Comparison of ENCODE assay signal across 9 cellular contexts in the genomic region with DNA sequence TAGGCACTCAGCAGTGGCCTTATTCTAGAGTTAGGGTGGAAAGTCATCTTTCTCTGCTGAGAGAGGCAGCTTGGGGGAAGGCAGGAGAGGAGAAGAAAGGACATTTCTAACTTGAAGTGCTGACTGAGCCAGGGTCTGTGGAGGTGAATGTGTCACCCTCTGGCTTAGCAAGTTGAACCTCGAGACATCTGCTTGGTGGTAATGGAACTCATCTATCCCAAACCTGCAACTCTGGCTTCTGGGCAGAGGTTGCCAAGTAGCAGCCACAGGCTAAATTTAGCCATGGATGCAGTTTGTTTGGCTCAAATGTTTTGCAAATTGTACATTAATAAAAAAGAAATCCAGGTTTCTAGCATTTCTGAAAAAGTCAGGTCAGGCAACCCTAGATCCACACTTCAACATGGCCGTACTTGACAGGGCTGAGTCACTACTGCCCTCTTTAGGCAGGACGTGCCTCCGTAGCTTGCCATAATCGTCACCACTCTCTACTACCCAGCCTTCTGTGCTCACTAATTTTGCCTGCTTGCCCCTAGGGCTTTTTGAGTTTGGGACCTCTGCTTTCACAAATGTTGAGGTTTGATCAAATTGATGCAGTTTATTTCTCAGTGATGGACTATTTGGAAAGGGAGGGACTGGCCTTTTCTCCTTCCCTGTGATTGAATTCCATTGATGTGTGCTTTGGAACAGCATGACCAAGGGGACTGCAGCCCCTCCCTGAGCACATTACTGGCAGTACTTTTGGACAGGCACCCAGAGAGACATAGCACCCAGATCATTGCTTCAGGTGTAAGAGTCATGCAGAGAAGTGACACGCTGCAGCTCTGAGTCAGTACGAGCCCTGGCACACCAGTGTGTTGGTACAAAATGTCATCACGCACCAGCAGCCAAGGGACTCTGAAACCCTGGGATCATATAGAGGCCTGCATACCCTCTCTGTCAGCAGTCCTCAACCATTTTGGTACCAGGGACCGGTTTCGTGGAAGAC. TPM values are rescaled to one million over a fixed set of nuclear protein-coding genes. Genes with fewer than 3 reads are reported as not detected.
DNase-seq lines count a peak whose midpoint lies in the region; ATAC-seq, FAIRE-seq and TF ChIP-seq lines count a peak whose summit lies in the region.
"Had no signal": no experiment of that assay in that cellular context is flagged by ENCODE, and none has a peak within 500 bp of the region (broad histone marks: within the 10 kb centered on the region; RNA-seq: fewer than 3 reads in every experiment).

No MANE protein-coding gene starts in this region.

- H3K4me3 ChIP-seq in HepG2 (replicated peaks in 1 of 3; ENCODE audit: insufficient read depth in 1 of 3, low read depth in 2 of 3, low read length in 3 of 3): no peak overlapping the region
- no peak overlapping the region for H3K4me3 ChIP-seq in right lobe of liver
- H3K4me3 ChIP-seq in Panc1 (ENCODE audit: low read depth in 2 of 2, low read length in 2 of 2): no peak overlapping the region
- no peak overlapping the region for H3K4me3 ChIP-seq in foreskin fibroblast (ENCODE audit: low read depth in 1 of 2, low read length in 2 of 2)

- TF ChIP-seq POLR2A in HepG2 (IDR thresholded peaks at IDR 0.05; ENCODE audit: insufficient read depth in 1 of 2, low read depth in 2 of 2, low read length in 2 of 2) (no peak), right lobe of liver (IDR thresholded peaks at IDR 0.05) (no peak)

- H4K20me1 ChIP-seq in HepG2 (ENCODE audit: insufficient read depth, low read length): no peaks in the 10 kb centered on the region

- CTCF ChIA-PET in HepG2 (lab: Yijun Ruan, JAX; ENCODE audit: low intra/inter-chr PET ratio, low total read pairs) (no interaction called here), Panc1 (lab: Charles Lee) (no interaction called here)

- H3K27me3 ChIP-seq in HepG2 (ENCODE audit: control insufficient read depth in 1 of 2, insufficient read depth in 2 of 2, low read length in 2 of 2) (peaks cover 5 to 25% of the 10 kb centered on the region in 2 experiments; a peak in 4 of 5 replicates), right lobe of liver (peaks cover 0 to 5% of the 10 kb centered on the region in 2 donors), Panc1 (ENCODE audit: control insufficient read depth, insufficient read depth, low read length) (no peaks in the 10 kb centered on the region; the same call in 1 of the 2 replicates)

- ATAC-seq in HepG2: peak; percentile 72
- ATAC-seq in right lobe of liver: no peak
- no peak for ATAC-seq in Panc1
- no peak for ATAC-seq in HG03025 (IDR thresholded peaks at IDR 0.05; ENCODE audit: low FRiP score, unreplicated experiment)

- FAIRE-seq in HepG2 (lab: Jason Lieb, UNC): no peak

- H3K4me1 ChIP-seq in HepG2 (ENCODE audit: insufficient read depth, low read length): no peaks in the 10 kb centered on the region
- H3K4me1 ChIP-seq in right lobe of liver: no peaks in the 10 kb centered on the region
- H3K4me1 ChIP-seq in Panc1 (ENCODE audit: control insufficient read depth, insufficient read depth, low read length): no peaks in the 10 kb centered on the region

- no peak for DNase-seq in HepG2 (ENCODE audit: low spot score)
- no peak for DNase-seq in right lobe of liver
- DNase-seq in Panc1 (ENCODE audit: low read depth, low spot score): no peak
- no peak for DNase-seq in foreskin fibroblast
- DNase-seq in amniotic stem cell (lab: John Stamatoyannopoulos, UW): no peak
- DNase-seq in stimulated activated CD4-positive, alpha-beta T cell treated with anti-CD3 and anti-CD28 coated beads, Interleukin-15, amount 100 ng/mL, for 24 hours: no peak
- DNase-seq in NCI-H146 treated with DMSO at 0.1 percent for 48 hours (lab: John Stamatoyannopoulos, UW; ENCODE audit: unreplicated experiment): no peak
- DNase-seq: activated naive CD4-positive, alpha-beta T cell had no signal

- no peak overlapping the region for H3K9ac ChIP-seq in HepG2 (ENCODE audit: insufficient read depth, low read depth, low read length)

- H2AFZ ChIP-seq in HepG2 (ENCODE audit: low read length): no peak overlapping the region

- no peaks in the 10 kb centered on the region for H3K79me2 ChIP-seq in HepG2 (ENCODE audit: insufficient read depth, low read length)

- intact Hi-C loops in HepG2 (cut with micrococcal nuclease; ENCODE audit: unreplicated experiment) (no loop called here), right lobe of liver (cut with DNase I) (no loop called here), Panc1 (cut with micrococcal nuclease; ENCODE audit: unreplicated experiment) (loop anchor here (10.0 kb wide), 1 partner anchor 367 kb away; no protein-coding TSS in a partner anchor)

- TF ChIP-seq CTCF in HepG2 (CRISPR knock-in tag; IDR thresholded peaks at IDR 0.05) (peak; percentile 50; the same call in 1 of the 2 replicates), right lobe of liver (IDR thresholded peaks at IDR 0.05) (no peak), Panc1 (IDR thresholded peaks at IDR 0.05) (peak; percentile 30), foreskin fibroblast (IDR thresholded peaks at IDR 0.05; ENCODE audit: low read depth, low read length) (peak; percentile 12)

- H3K27ac ChIP-seq in HepG2 (ENCODE audit: extremely low read length, insufficient read depth, low read length): no peak overlapping the region
- no peak overlapping the region for H3K27ac ChIP-seq in right lobe of liver
- H3K27ac ChIP-seq in Panc1 (ENCODE audit: low read length): no peak overlapping the region

- H3K36me3 ChIP-seq in HepG2 (replicated peaks in 1 of 2; ENCODE audit: control insufficient read depth in 1 of 2, insufficient read depth in 2 of 2, low read length in 2 of 2) (no peaks in the 10 kb centered on the region), right lobe of liver (no peaks in the 10 kb centered on the region), Panc1 (ENCODE audit: control insufficient read depth, insufficient read depth, low read length) (no peaks in the 10 kb centered on the region)

- 35% methylated on average over 10 of the region's 10 CpGs for WGBS in HepG2 (ENCODE audit: low lambda C conversion rate)
- 57% methylated on average over 8 of the region's 10 CpGs for WGBS in right lobe of liver (ENCODE audit: insufficient coverage, low coverage, low lambda C conversion rate, missing lambda C conversion rate)

- TF ChIP-seq EP300 in HepG2 (IDR thresholded peaks at IDR 0.05; ENCODE audit: low read depth in 2 of 2, low read length in 2 of 2) (no peak), HepG2 (CRISPR knock-in tag; IDR thresholded peaks at IDR 0.05; ENCODE audit: borderline replicate concordance) (no peak)

- in situ Hi-C loops in HepG2 (cut with HindIII; ENCODE audit: extremely low pct_ligation_motif_present, low pct_unique_long_range_greater_than_20kb) (loop anchor here (10.0 kb wide), 1 partner anchor 367 kb away; no protein-coding TSS in a partner anchor), Panc1 (cut with HindIII; ENCODE audit: low pct_unique_long_range_greater_than_20kb, low sequenced_read_pairs) (no loop called here)

- POLR2A ChIA-PET in HepG2 (lab: Yijun Ruan, JAX): no interaction called here
- POLR2A ChIA-PET in Panc1 (lab: Charles Lee): no interaction called here

- BruUV-seq in HepG2 (replicated peaks; lab: Mats Ljungman, UMichigan): no TSS peak
- BruUV-seq in Panc1 (replicated peaks; lab: Mats Ljungman, UMichigan): no TSS peak

- TF ChIP-seq RAD21 in HepG2 (CRISPR knock-in tag; IDR thresholded peaks at IDR 0.05): no peak

- H3K4me2 ChIP-seq in HepG2 (ENCODE audit: low read depth, low read length): no peak overlapping the region

- H3K9me3 ChIP-seq in HepG2 (ENCODE audit: low read length) (no peaks in the 10 kb centered on the region), right lobe of liver (no peaks in the 10 kb centered on the region), Panc1 (ENCODE audit: control insufficient read depth, insufficient read depth, low read depth, low read length) (no peaks in the 10 kb centered on the region)

TF ChIP-seq in HepG2, 621 proteins besides CTCF, POLR2A, EP300 and RAD21 (continues in another document):
- TF ChIP-seq IRF9 (CRISPR knock-in tag; IDR thresholded peaks at IDR 0.05; ENCODE audit: borderline replicate concordance) (no peak), ZSCAN9 (CRISPR knock-in tag; IDR thresholded peaks at IDR 0.05; ENCODE audit: borderline replicate concordance) (no peak), RBM39 (IDR thresholded peaks at IDR 0.05; ENCODE audit: low read depth, low read length, poor library complexity, severe bottlenecking) (no peak)

RNA-seq across cellular contexts. Expression of gene CDH13, which starts 5.2 kb away (rescaled TPM):
- total RNA-seq in HepG2 (2016; rRNA removed; fragmentation: Illumina TruSeq; extraction: Trizol) (not detected in 2 replicates), right lobe of liver (1 to 10 TPM in 2 of 6 experiments, under 1 TPM in 4; 0.13 to 4.6 (median 0.49) TPM), Panc1 (2021; ENCODE audit: unreplicated experiment) (not detected)
- total RNA-seq in HepG2 (2016; cell fraction: cytosol; rRNA removed; fragmentation: Illumina TruSeq; extraction: Trizol; ENCODE audit: low read depth): not detected in 2 replicates
- total RNA-seq in HepG2 (2016; cell fraction: insoluble cytoplasmic fraction; rRNA removed; fragmentation: Illumina TruSeq; extraction: Trizol): not detected in 2 replicates
- total RNA-seq in HepG2 (2016; cell fraction: membrane; rRNA removed; fragmentation: Illumina TruSeq; extraction: Trizol): not detected in 2 replicates
- not detected in 2 replicates for total RNA-seq in HepG2 (2016; cell fraction: nucleus; rRNA removed; fragmentation: Illumina TruSeq; extraction: Trizol)
- polyA plus RNA-seq in HepG2 (2011; rRNA removed): 0.01 TPM in 1 of 2 replicates, not detected in the other
- not detected in 2 replicates for polyA plus RNA-seq in HepG2 (2011; cell fraction: cytosol; rRNA removed)
- polyA plus RNA-seq in HepG2 (2011; cell fraction: nucleus; rRNA removed): not detected in 2 replicates
- 0.11 TPM in 1 of 2 replicates, not detected in the other for polyA plus RNA-seq in HepG2 (2012)
- not detected in 2 replicates for polyA plus RNA-seq in HepG2 (2016; cell fraction: cytosol; fragmentation: Illumina TruSeq; extraction: Trizol; ENCODE audit: low read depth)
- polyA plus RNA-seq in HepG2 (2016; cell fraction: insoluble cytoplasmic fraction; fragmentation: Illumina TruSeq; extraction: Trizol; ENCODE audit: low read depth): not detected in 2 replicates
- not detected in 2 replicates for polyA plus RNA-seq in HepG2 (2016; cell fraction: membrane; fragmentation: Illumina TruSeq; extraction: Trizol; ENCODE audit: low read depth)
- polyA plus RNA-seq in HepG2 (2016; cell fraction: nucleus; fragmentation: Illumina TruSeq; extraction: Trizol; ENCODE audit: insufficient read depth, low read depth): not detected in 2 replicates
- 0.02 and 1.6 TPM in 2 replicates for polyA minus RNA-seq in HepG2 (2011; rRNA and poly(A)+ RNA removed; ENCODE audit: low replicate concordance)
- polyA minus RNA-seq in HepG2 (2011; cell fraction: cytosol; rRNA and poly(A)+ RNA removed): not detected in 2 replicates
- 0.25 TPM in 1 of 2 replicates, not detected in the other for polyA minus RNA-seq in HepG2 (2011; cell fraction: nucleus; rRNA and poly(A)+ RNA removed)
- not detected for polyA plus RNA-seq in Panc1 (2012; ENCODE audit: insufficient read length)

Comparison
In these comparisons a context has a peak if more than half of its experiments do, and no peak if none do; other contexts are left out.
1. CTCF ChIP-seq: peak in HepG2 (single experiment), Panc1 (single experiment) and foreskin fibroblast (single experiment); none in right lobe of liver (0 of 4).